ENCODE assay signal across 1 cellular context in the genomic region with DNA sequence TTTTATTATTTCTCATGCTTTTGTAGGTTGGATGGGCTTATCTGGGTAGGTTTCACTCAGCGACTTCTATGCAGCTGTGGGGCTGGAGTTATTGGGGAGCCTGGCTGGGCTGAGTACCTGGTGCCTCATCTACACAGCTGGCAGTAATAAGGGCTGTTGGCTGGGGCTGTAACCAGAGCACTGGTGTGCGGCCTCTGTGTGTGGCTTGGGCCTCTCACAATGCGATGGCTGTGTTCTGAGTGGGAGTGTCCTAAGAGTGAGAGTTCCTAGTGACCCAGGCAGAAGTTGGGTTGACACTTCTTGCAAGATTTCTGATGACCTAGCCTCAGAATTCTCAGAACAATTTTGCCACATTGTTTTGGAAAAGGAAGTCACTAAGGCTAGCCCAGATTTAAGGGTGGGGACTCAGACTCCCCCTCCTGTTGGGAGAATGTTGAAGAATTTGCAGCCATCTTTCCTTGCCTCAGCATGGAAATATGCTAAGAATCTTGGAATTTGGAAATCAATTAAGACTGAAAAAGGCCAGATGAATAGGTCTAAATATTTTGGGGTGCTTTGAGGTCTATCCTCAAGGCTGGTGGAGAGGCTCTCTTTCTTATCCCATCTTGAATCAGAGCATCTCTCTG.
TF ChIP-seq lines count a peak whose summit lies in the region.

No MANE protein-coding gene starts in this region.

TF ChIP-seq in WTC11, 78 proteins besides CTCF, POLR2A, EP300 and RAD21 (continued from another document):
- TF ChIP-seq PRDM15 (CRISPR knock-in tag; IDR thresholded peaks at IDR 0.05): no peak
